In the genomic region with DNA sequence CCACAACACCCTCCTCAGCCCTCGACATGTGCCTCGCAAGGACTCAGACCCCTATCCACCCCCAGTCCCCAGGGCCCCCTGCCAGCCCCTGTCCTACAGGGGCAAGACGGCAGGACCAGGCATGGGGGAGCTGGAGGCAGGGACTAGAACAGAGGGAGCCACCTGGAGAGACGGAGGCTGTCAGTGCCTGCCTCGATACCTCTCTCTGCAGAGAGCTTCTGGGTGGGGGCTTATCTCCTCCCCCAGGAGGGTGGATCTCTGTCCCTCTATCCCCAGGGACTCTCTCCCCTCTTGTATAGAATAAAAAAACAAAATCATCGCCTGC, we compare ENCODE assay signal across 26 cellular contexts. TPM values are rescaled to one million over a fixed set of nuclear protein-coding genes. Genes with fewer than 3 reads are reported as not detected.
A peak's percentile ranks its signal among the peaks of the same experiment; 100 is the strongest.
DNase-seq lines count a peak whose midpoint lies in the region; ATAC-seq, FAIRE-seq and TF ChIP-seq lines count a peak whose summit lies in the region.
"Had no signal": no experiment of that assay in that cellular context is flagged by ENCODE, and none has a peak within 500 bp of the region (broad histone marks: within the 10 kb centered on the region; RNA-seq: fewer than 3 reads in every experiment).

No MANE protein-coding gene starts in this region.

- no peaks in the 10 kb centered on the region for H3K79me2 ChIP-seq in HepG2 (ENCODE audit: insufficient read depth, low read length)
- no peaks in the 10 kb centered on the region for H3K79me2 ChIP-seq in osteoblast (ENCODE audit: insufficient read depth, low read length)

- peaks cover 16 to 64% of the 10 kb centered on the region in 2 experiments; a peak in 4 of 5 replicates for H3K27me3 ChIP-seq in HepG2 (ENCODE audit: control insufficient read depth in 1 of 2, insufficient read depth in 2 of 2, low read length in 2 of 2)
- H3K27me3 ChIP-seq in right lobe of liver: no peaks in the 10 kb centered on the region
- peaks cover 19% of the 10 kb centered on the region for H3K27me3 ChIP-seq in osteoblast (ENCODE audit: insufficient read depth, low read length)
- peaks cover 8% of the 10 kb centered on the region for H3K27me3 ChIP-seq in upper lobe of right lung
- H3K27me3 ChIP-seq: BE2C; BLaER1 treated with 17β-estradiol and CSF1 and Interleukin-3, amounts not matched to agents 10 nM and 100 nM had no signal

- POLR2A ChIA-PET in HepG2 (lab: Yijun Ruan, JAX): interaction anchor here (0.9 to 4.7 kb wide), 5 partner anchors 12 to 66 kb away, joined by 3 to 62 read pairs (median 5); a partner anchor contains a TSS

- DNase-seq in HepG2 (ENCODE audit: low spot score) (no peak), right lobe of liver (no peak), osteoblast (ENCODE audit: insufficient read length, low spot score, missing footprints) (peak; percentile 72), upper lobe of right lung (peak; percentile 40)
- DNase-seq: 8988T; ACHN; AML-193; BE2C; CD4-positive, alpha-beta T cell; CD8-positive, alpha-beta memory T cell; DMS 273 treated with DMSO at 0.1 percent for 48 hours; DMS79; EL; GDM1; GOT3; HFFc6 had no signal

- H3K9me3 ChIP-seq in HepG2 (ENCODE audit: low read length): no peaks in the 10 kb centered on the region
- H3K9me3 ChIP-seq in right lobe of liver: no peaks in the 10 kb centered on the region
- H3K9me3 ChIP-seq in osteoblast (ENCODE audit: low read depth, low read length): no peaks in the 10 kb centered on the region
- H3K9me3 ChIP-seq in upper lobe of right lung: no peaks in the 10 kb centered on the region
- H3K9me3 ChIP-seq: A549; BE2C; BLaER1 treated with 17β-estradiol and CSF1 and Interleukin-3, amounts not matched to agents 10 nM and 100 nM; HAP-1 had no signal

- no peak overlapping the region for H3K27ac ChIP-seq in HepG2 (ENCODE audit: extremely low read length, insufficient read depth, low read length)
- no peak overlapping the region for H3K27ac ChIP-seq in right lobe of liver
- no peak overlapping the region for H3K27ac ChIP-seq in osteoblast (ENCODE audit: low read depth, low read length)
- no peak overlapping the region for H3K27ac ChIP-seq in upper lobe of right lung
- H3K27ac ChIP-seq: A549; BLaER1 treated with 17β-estradiol and CSF1 and Interleukin-3, amounts not matched to agents 10 nM and 100 nM had no signal

- TF ChIP-seq POLR2A in HepG2 (IDR thresholded peaks at IDR 0.05; ENCODE audit: insufficient read depth in 1 of 2, low read depth in 2 of 2, low read length in 2 of 2) (no peak), right lobe of liver (IDR thresholded peaks at IDR 0.05) (no peak)

- no peak for TF ChIP-seq RAD21 in HepG2 (CRISPR knock-in tag; IDR thresholded peaks at IDR 0.05)

- H4K20me1 ChIP-seq in HepG2 (ENCODE audit: insufficient read depth, low read length) (no peaks in the 10 kb centered on the region), osteoblast (ENCODE audit: insufficient read depth, low read length) (no peaks in the 10 kb centered on the region)
- H4K20me1 ChIP-seq: BLaER1 treated with 17β-estradiol and CSF1 and Interleukin-3, amounts not matched to agents 10 nM and 100 nM had no signal

- ATAC-seq in HepG2 (no peak), right lobe of liver (no peak), upper lobe of right lung (no peak), HG02840 (IDR thresholded peaks at IDR 0.05; ENCODE audit: low FRiP score, unreplicated experiment) (no peak), GM18867 (IDR thresholded peaks at IDR 0.05; ENCODE audit: unreplicated experiment) (no peak)
- ATAC-seq: A549 had no signal

- H2AFZ ChIP-seq in HepG2 (ENCODE audit: low read length) (no peak overlapping the region), osteoblast (ENCODE audit: low read length) (no peak overlapping the region)

- no peaks in the 10 kb centered on the region for H3K36me3 ChIP-seq in HepG2 (replicated peaks in 1 of 2; ENCODE audit: control insufficient read depth in 1 of 2, insufficient read depth in 2 of 2, low read length in 2 of 2)
- H3K36me3 ChIP-seq in right lobe of liver: no peaks in the 10 kb centered on the region
- no peaks in the 10 kb centered on the region for H3K36me3 ChIP-seq in osteoblast (ENCODE audit: insufficient read depth, low read length)
- no peaks in the 10 kb centered on the region for H3K36me3 ChIP-seq in upper lobe of right lung
- H3K36me3 ChIP-seq: BE2C; BLaER1 treated with 17β-estradiol and CSF1 and Interleukin-3, amounts not matched to agents 10 nM and 100 nM; HAP-1 had no signal

- H3K4me2 ChIP-seq in HepG2 (ENCODE audit: low read depth, low read length): no peak overlapping the region
- no peak overlapping the region for H3K4me2 ChIP-seq in osteoblast (ENCODE audit: insufficient read depth, low read length)
- H3K4me2 ChIP-seq: A549 had no signal

- WGBS in HepG2 (ENCODE audit: low lambda C conversion rate): 52% methylated on average over 6 of the region's 6 CpGs
- WGBS in right lobe of liver (ENCODE audit: insufficient coverage, low coverage, low lambda C conversion rate, missing lambda C conversion rate): 100% methylated on average over 2 of the region's 6 CpGs

- no peak for FAIRE-seq in HepG2 (lab: Jason Lieb, UNC)
- FAIRE-seq: A549, D721Med, GM12891, GM18507, H54 had no signal

- no peak for TF ChIP-seq EP300 in HepG2 (IDR thresholded peaks at IDR 0.05; ENCODE audit: low read depth in 2 of 2, low read length in 2 of 2)
- TF ChIP-seq EP300 in HepG2 (CRISPR knock-in tag; IDR thresholded peaks at IDR 0.05; ENCODE audit: borderline replicate concordance): no peak

- H3K4me3 ChIP-seq in HepG2 (replicated peaks in 1 of 3; ENCODE audit: insufficient read depth in 1 of 3, low read depth in 2 of 3, low read length in 3 of 3) (no peak overlapping the region), right lobe of liver (no peak overlapping the region), osteoblast (ENCODE audit: insufficient read depth, low read length) (no peak overlapping the region), upper lobe of right lung (no peak overlapping the region)
- H3K4me3 ChIP-seq: A549; BLaER1 treated with 17β-estradiol and CSF1 and Interleukin-3, amounts not matched to agents 10 nM and 100 nM; HAP-1 had no signal

- TF ChIP-seq CTCF in HepG2 (CRISPR knock-in tag; IDR thresholded peaks at IDR 0.05) (no peak), right lobe of liver (IDR thresholded peaks at IDR 0.05) (no peak), osteoblast (IDR thresholded peaks at IDR 0.05; ENCODE audit: extremely low read depth, low read depth, low read length) (no peak), upper lobe of right lung (IDR thresholded peaks at IDR 0.05) (no peak)

- BruUV-seq in HepG2 (replicated peaks; lab: Mats Ljungman, UMichigan): no TSS peak

- in situ Hi-C loops in HepG2 (cut with HindIII; ENCODE audit: extremely low pct_ligation_motif_present, low pct_unique_long_range_greater_than_20kb): no loop called here

- intact Hi-C loops in HepG2 (cut with micrococcal nuclease; ENCODE audit: unreplicated experiment): no loop called here
- intact Hi-C loops in right lobe of liver (cut with DNase I): loop anchor here in 1 of 2 donors (10.0 kb wide), 1 partner anchor 95 kb away; a partner anchor contains a TSS
- intact Hi-C loops in upper lobe of right lung (cut with DNase I): no loop called here

- CTCF ChIA-PET in HepG2 (lab: Yijun Ruan, JAX; ENCODE audit: low intra/inter-chr PET ratio, low total read pairs): no interaction called here

- no peak overlapping the region for H3K9ac ChIP-seq in HepG2 (ENCODE audit: insufficient read depth, low read depth, low read length)
- H3K9ac ChIP-seq: BLaER1 treated with 17β-estradiol and CSF1 and Interleukin-3, amounts not matched to agents 10 nM and 100 nM had no signal

- H3K4me1 ChIP-seq in HepG2 (ENCODE audit: insufficient read depth, low read length): peaks cover 38% of the 10 kb centered on the region
- peaks cover 0 to 54% (median 17%) of the 10 kb centered on the region in 4 donors for H3K4me1 ChIP-seq in right lobe of liver
- H3K4me1 ChIP-seq in osteoblast (ENCODE audit: insufficient read depth, low read length): no peaks in the 10 kb centered on the region
- no peaks in the 10 kb centered on the region for H3K4me1 ChIP-seq in upper lobe of right lung
- H3K4me1 ChIP-seq: A549, BE2C, HAP-1 had no signal

RNA-seq across cellular contexts. Expression of a gene that starts 2.0 kb away (rescaled TPM):
- total RNA-seq in HepG2 (2016; rRNA removed; fragmentation: Illumina TruSeq; extraction: Trizol): not detected in 2 replicates
- total RNA-seq in HepG2 (2016; cell fraction: cytosol; rRNA removed; fragmentation: Illumina TruSeq; extraction: Trizol; ENCODE audit: low read depth): not detected in 2 replicates
- total RNA-seq in HepG2 (2016; cell fraction: insoluble cytoplasmic fraction; rRNA removed; fragmentation: Illumina TruSeq; extraction: Trizol): not detected in 2 replicates
- total RNA-seq in HepG2 (2016; cell fraction: membrane; rRNA removed; fragmentation: Illumina TruSeq; extraction: Trizol): not detected in 2 replicates
- not detected in 2 replicates for total RNA-seq in HepG2 (2016; cell fraction: nucleus; rRNA removed; fragmentation: Illumina TruSeq; extraction: Trizol)
- polyA plus RNA-seq in HepG2 (2011; rRNA removed): 0.03 TPM in 1 of 2 replicates, not detected in the other
- polyA plus RNA-seq in HepG2 (2011; cell fraction: cytosol; rRNA removed): not detected in 2 replicates
- 0.06 and 0.16 TPM in 2 replicates for polyA plus RNA-seq in HepG2 (2011; cell fraction: nucleus; rRNA removed)
- polyA plus RNA-seq in HepG2 (2012): 0.05 TPM in 1 of 2 replicates, not detected in the other
- polyA plus RNA-seq in HepG2 (2016; cell fraction: cytosol; fragmentation: Illumina TruSeq; extraction: Trizol; ENCODE audit: low read depth): not detected in 2 replicates
- polyA plus RNA-seq in HepG2 (2016; cell fraction: insoluble cytoplasmic fraction; fragmentation: Illumina TruSeq; extraction: Trizol; ENCODE audit: low read depth): not detected in 2 replicates
- polyA plus RNA-seq in HepG2 (2016; cell fraction: membrane; fragmentation: Illumina TruSeq; extraction: Trizol; ENCODE audit: low read depth): not detected in 2 replicates
- polyA plus RNA-seq in HepG2 (2016; cell fraction: nucleus; fragmentation: Illumina TruSeq; extraction: Trizol; ENCODE audit: insufficient read depth, low read depth): not detected in 2 replicates
- 0.16 TPM in 1 of 2 replicates, not detected in the other for polyA minus RNA-seq in HepG2 (2011; rRNA and poly(A)+ RNA removed; ENCODE audit: low replicate concordance)
- not detected in 2 replicates for polyA minus RNA-seq in HepG2 (2011; cell fraction: cytosol; rRNA and poly(A)+ RNA removed)
- polyA minus RNA-seq in HepG2 (2011; cell fraction: nucleus; rRNA and poly(A)+ RNA removed): not detected in 2 replicates
- total RNA-seq in right lobe of liver: under 1 TPM in 4 of 6 experiments, not detected in 2; 0.09 to 0.40 (median 0.18) TPM
- total RNA-seq in osteoblast: not detected in 2 replicates
- total RNA-seq in upper lobe of right lung: not detected
- total RNA-seq: CD4-positive, alpha-beta T cell; CD8-positive, alpha-beta memory T cell; HFFc6 had no signal
- polyA plus RNA-seq: A549; CD14-positive monocyte; CD8-positive, alpha-beta memory T cell had no signal

RNA-seq across cellular contexts. Expression of a gene that starts 17.6 kb away (rescaled TPM):
- 0.13 and 0.27 TPM in 2 replicates for total RNA-seq in HepG2 (2016; rRNA removed; fragmentation: Illumina TruSeq; extraction: Trizol)
- 0.18 TPM in 1 of 2 replicates, not detected in the other for total RNA-seq in HepG2 (2016; cell fraction: cytosol; rRNA removed; fragmentation: Illumina TruSeq; extraction: Trizol; ENCODE audit: low read depth)
- total RNA-seq in HepG2 (2016; cell fraction: insoluble cytoplasmic fraction; rRNA removed; fragmentation: Illumina TruSeq; extraction: Trizol): 0.12 and 0.41 TPM in 2 replicates
- 0.03 and 0.15 TPM in 2 replicates for total RNA-seq in HepG2 (2016; cell fraction: membrane; rRNA removed; fragmentation: Illumina TruSeq; extraction: Trizol)
- 0.47 and 0.65 TPM in 2 replicates for total RNA-seq in HepG2 (2016; cell fraction: nucleus; rRNA removed; fragmentation: Illumina TruSeq; extraction: Trizol)
- polyA plus RNA-seq in HepG2 (2011; rRNA removed): 0.55 and 0.85 TPM in 2 replicates
- 0.13 and 0.21 TPM in 2 replicates for polyA plus RNA-seq in HepG2 (2011; cell fraction: cytosol; rRNA removed)
- 7.7 and 8.1 TPM in 2 replicates for polyA plus RNA-seq in HepG2 (2011; cell fraction: nucleus; rRNA removed)
- polyA plus RNA-seq in HepG2 (2012): 0.16 and 0.34 TPM in 2 replicates
- 0.03 TPM in 2 replicates for polyA plus RNA-seq in HepG2 (2016; cell fraction: cytosol; fragmentation: Illumina TruSeq; extraction: Trizol; ENCODE audit: low read depth)
- polyA plus RNA-seq in HepG2 (2016; cell fraction: insoluble cytoplasmic fraction; fragmentation: Illumina TruSeq; extraction: Trizol; ENCODE audit: low read depth): 0.19 and 0.23 TPM in 2 replicates
- 0.05 TPM in 2 replicates for polyA plus RNA-seq in HepG2 (2016; cell fraction: membrane; fragmentation: Illumina TruSeq; extraction: Trizol; ENCODE audit: low read depth)
- 1.6 and 2.9 TPM in 2 replicates for polyA plus RNA-seq in HepG2 (2016; cell fraction: nucleus; fragmentation: Illumina TruSeq; extraction: Trizol; ENCODE audit: insufficient read depth, low read depth)
- polyA minus RNA-seq in HepG2 (2011; rRNA and poly(A)+ RNA removed; ENCODE audit: low replicate concordance): 0.14 and 3.1 TPM in 2 replicates
- 0.20 and 0.44 TPM in 2 replicates for polyA minus RNA-seq in HepG2 (2011; cell fraction: cytosol; rRNA and poly(A)+ RNA removed)
- polyA minus RNA-seq in HepG2 (2011; cell fraction: nucleus; rRNA and poly(A)+ RNA removed): 0.77 and 2.9 TPM in 2 replicates
- 1 to 10 TPM in 1 of 6 experiments, under 1 TPM in 5; 0.18 to 1.9 (median 0.29) TPM for total RNA-seq in right lobe of liver
- not detected in 2 replicates for total RNA-seq in osteoblast
- 0.96 TPM for total RNA-seq in upper lobe of right lung
- total RNA-seq: HFFc6 had no signal
- polyA plus RNA-seq: CD14-positive monocyte had no signal

RNA-seq across cellular contexts. Expression of a gene that starts 24.7 kb away (rescaled TPM):
- total RNA-seq in HepG2 (2016; rRNA removed; fragmentation: Illumina TruSeq; extraction: Trizol): 118 and 129 TPM in 2 replicates
- 29.7 and 32.7 TPM in 2 replicates for total RNA-seq in HepG2 (2016; cell fraction: cytosol; rRNA removed; fragmentation: Illumina TruSeq; extraction: Trizol; ENCODE audit: low read depth)
- 112 and 129 TPM in 2 replicates for total RNA-seq in HepG2 (2016; cell fraction: insoluble cytoplasmic fraction; rRNA removed; fragmentation: Illumina TruSeq; extraction: Trizol)
- total RNA-seq in HepG2 (2016; cell fraction: membrane; rRNA removed; fragmentation: Illumina TruSeq; extraction: Trizol): 38.2 and 39.1 TPM in 2 replicates
- 96.7 and 121 TPM in 2 replicates for total RNA-seq in HepG2 (2016; cell fraction: nucleus; rRNA removed; fragmentation: Illumina TruSeq; extraction: Trizol)
- polyA plus RNA-seq in HepG2 (2011; rRNA removed): 272 and 316 TPM in 2 replicates
- 238 and 309 TPM in 2 replicates for polyA plus RNA-seq in HepG2 (2011; cell fraction: cytosol; rRNA removed)
- 309 TPM in 2 replicates for polyA plus RNA-seq in HepG2 (2011; cell fraction: nucleus; rRNA removed)
- 216 and 286 TPM in 2 replicates for polyA plus RNA-seq in HepG2 (2012)
- polyA plus RNA-seq in HepG2 (2016; cell fraction: cytosol; fragmentation: Illumina TruSeq; extraction: Trizol; ENCODE audit: low read depth): 19.2 and 20.8 TPM in 2 replicates
- polyA plus RNA-seq in HepG2 (2016; cell fraction: insoluble cytoplasmic fraction; fragmentation: Illumina TruSeq; extraction: Trizol; ENCODE audit: low read depth): 122 and 140 TPM in 2 replicates
- polyA plus RNA-seq in HepG2 (2016; cell fraction: membrane; fragmentation: Illumina TruSeq; extraction: Trizol; ENCODE audit: low read depth): 27.1 and 31.0 TPM in 2 replicates
- polyA plus RNA-seq in HepG2 (2016; cell fraction: nucleus; fragmentation: Illumina TruSeq; extraction: Trizol; ENCODE audit: insufficient read depth, low read depth): 172 and 175 TPM in 2 replicates
- polyA minus RNA-seq in HepG2 (2011; rRNA and poly(A)+ RNA removed; ENCODE audit: low replicate concordance): 87.1 and 691 TPM in 2 replicates
- 204 and 209 TPM in 2 replicates for polyA minus RNA-seq in HepG2 (2011; cell fraction: cytosol; rRNA and poly(A)+ RNA removed)
- 128 and 158 TPM in 2 replicates for polyA minus RNA-seq in HepG2 (2011; cell fraction: nucleus; rRNA and poly(A)+ RNA removed)
- 100 to 1,000 TPM; 124 to 615 (median 240) TPM for total RNA-seq in right lobe of liver
- 26.2 and 35.1 TPM in 2 replicates for total RNA-seq in osteoblast
- total RNA-seq in upper lobe of right lung: 39.9 TPM

RNA-seq across cellular contexts. Expression of a gene that starts 45.2 kb away (rescaled TPM):
- 257 and 342 TPM in 2 replicates for total RNA-seq in HepG2 (2016; rRNA removed; fragmentation: Illumina TruSeq; extraction: Trizol)
- total RNA-seq in HepG2 (2016; cell fraction: cytosol; rRNA removed; fragmentation: Illumina TruSeq; extraction: Trizol; ENCODE audit: low read depth): 34.1 and 39.6 TPM in 2 replicates
- 258 and 327 TPM in 2 replicates for total RNA-seq in HepG2 (2016; cell fraction: insoluble cytoplasmic fraction; rRNA removed; fragmentation: Illumina TruSeq; extraction: Trizol)
- 160 and 166 TPM in 2 replicates for total RNA-seq in HepG2 (2016; cell fraction: membrane; rRNA removed; fragmentation: Illumina TruSeq; extraction: Trizol)
- 174 and 191 TPM in 2 replicates for total RNA-seq in HepG2 (2016; cell fraction: nucleus; rRNA removed; fragmentation: Illumina TruSeq; extraction: Trizol)
- polyA plus RNA-seq in HepG2 (2011; rRNA removed): 150 and 176 TPM in 2 replicates
- polyA plus RNA-seq in HepG2 (2011; cell fraction: cytosol; rRNA removed): 134 and 153 TPM in 2 replicates
- 221 and 233 TPM in 2 replicates for polyA plus RNA-seq in HepG2 (2011; cell fraction: nucleus; rRNA removed)
- polyA plus RNA-seq in HepG2 (2012): 123 and 142 TPM in 2 replicates
- 37.7 and 39.7 TPM in 2 replicates for polyA plus RNA-seq in HepG2 (2016; cell fraction: cytosol; fragmentation: Illumina TruSeq; extraction: Trizol; ENCODE audit: low read depth)
- polyA plus RNA-seq in HepG2 (2016; cell fraction: insoluble cytoplasmic fraction; fragmentation: Illumina TruSeq; extraction: Trizol; ENCODE audit: low read depth): 251 and 268 TPM in 2 replicates
- 114 and 116 TPM in 2 replicates for polyA plus RNA-seq in HepG2 (2016; cell fraction: membrane; fragmentation: Illumina TruSeq; extraction: Trizol; ENCODE audit: low read depth)
- polyA plus RNA-seq in HepG2 (2016; cell fraction: nucleus; fragmentation: Illumina TruSeq; extraction: Trizol; ENCODE audit: insufficient read depth, low read depth): 253 and 275 TPM in 2 replicates
- polyA minus RNA-seq in HepG2 (2011; rRNA and poly(A)+ RNA removed; ENCODE audit: low replicate concordance): 74.6 and 273 TPM in 2 replicates
- polyA minus RNA-seq in HepG2 (2011; cell fraction: cytosol; rRNA and poly(A)+ RNA removed): 98.7 and 103 TPM in 2 replicates
- 146 and 181 TPM in 2 replicates for polyA minus RNA-seq in HepG2 (2011; cell fraction: nucleus; rRNA and poly(A)+ RNA removed)
- 100 to 1,000 TPM in 3 of 6 experiments, 10 to 100 TPM in 3; 65.9 to 180 (median 103) TPM for total RNA-seq in right lobe of liver
- total RNA-seq in osteoblast: 73.4 and 84.7 TPM in 2 replicates
- total RNA-seq in upper lobe of right lung: 57.8 TPM

RNA-seq across cellular contexts. Expression of a gene that starts 45.4 kb away (rescaled TPM):
- total RNA-seq in HepG2 (2016; rRNA removed; fragmentation: Illumina TruSeq; extraction: Trizol): 4.7 and 5.2 TPM in 2 replicates
- total RNA-seq in HepG2 (2016; cell fraction: cytosol; rRNA removed; fragmentation: Illumina TruSeq; extraction: Trizol; ENCODE audit: low read depth): 6.6 and 7.1 TPM in 2 replicates
- total RNA-seq in HepG2 (2016; cell fraction: insoluble cytoplasmic fraction; rRNA removed; fragmentation: Illumina TruSeq; extraction: Trizol): 4.7 and 5.6 TPM in 2 replicates
- total RNA-seq in HepG2 (2016; cell fraction: membrane; rRNA removed; fragmentation: Illumina TruSeq; extraction: Trizol): 9.2 and 10.6 TPM in 2 replicates
- total RNA-seq in HepG2 (2016; cell fraction: nucleus; rRNA removed; fragmentation: Illumina TruSeq; extraction: Trizol): 3.4 and 5.1 TPM in 2 replicates
- polyA plus RNA-seq in HepG2 (2011; rRNA removed): 2.5 and 3.4 TPM in 2 replicates
- polyA plus RNA-seq in HepG2 (2011; cell fraction: cytosol; rRNA removed): 2.9 and 5.2 TPM in 2 replicates
- polyA plus RNA-seq in HepG2 (2011; cell fraction: nucleus; rRNA removed): 3.5 and 3.9 TPM in 2 replicates
- polyA plus RNA-seq in HepG2 (2012): 2.2 and 2.5 TPM in 2 replicates
- polyA plus RNA-seq in HepG2 (2016; cell fraction: cytosol; fragmentation: Illumina TruSeq; extraction: Trizol; ENCODE audit: low read depth): 3.4 and 5.1 TPM in 2 replicates
- 4.5 and 4.7 TPM in 2 replicates for polyA plus RNA-seq in HepG2 (2016; cell fraction: insoluble cytoplasmic fraction; fragmentation: Illumina TruSeq; extraction: Trizol; ENCODE audit: low read depth)
- 6.1 and 7.7 TPM in 2 replicates for polyA plus RNA-seq in HepG2 (2016; cell fraction: membrane; fragmentation: Illumina TruSeq; extraction: Trizol; ENCODE audit: low read depth)
- polyA plus RNA-seq in HepG2 (2016; cell fraction: nucleus; fragmentation: Illumina TruSeq; extraction: Trizol; ENCODE audit: insufficient read depth, low read depth): 3.5 and 4.8 TPM in 2 replicates
- 0.58 and 9.0 TPM in 2 replicates for polyA minus RNA-seq in HepG2 (2011; rRNA and poly(A)+ RNA removed; ENCODE audit: low replicate concordance)
- polyA minus RNA-seq in HepG2 (2011; cell fraction: cytosol; rRNA and poly(A)+ RNA removed): 3.0 and 3.9 TPM in 2 replicates
- 6.1 and 6.6 TPM in 2 replicates for polyA minus RNA-seq in HepG2 (2011; cell fraction: nucleus; rRNA and poly(A)+ RNA removed)
- 1 to 10 TPM; 1.4 to 2.9 (median 2.1) TPM for total RNA-seq in right lobe of liver
- total RNA-seq in osteoblast: 1.5 and 1.8 TPM in 2 replicates
- total RNA-seq in upper lobe of right lung: 2.8 TPM

Comparison
In these comparisons a context has a peak if more than half of its experiments do, and no peak if none do; other contexts are left out.
1. DNase-seq: peak in osteoblast (single experiment) and upper lobe of right lung (single experiment); none in HepG2 (single experiment) and right lobe of liver (0 of 3).